21 cellular contexts compared by ENCODE assay signal in genomic region chr12:93308281-93308680, GRCh38.
A peak's percentile ranks its signal among the peaks of the same experiment; 100 is the strongest.
DNase-seq lines count a peak whose midpoint lies in the region; ATAC-seq, FAIRE-seq and TF ChIP-seq lines count a peak whose summit lies in the region.
"Had no signal": no experiment of that assay in that cellular context is flagged by ENCODE, and none has a peak within 500 bp of the region (broad histone marks: within the 10 kb centered on the region; RNA-seq: fewer than 3 reads in every experiment).

No MANE protein-coding gene starts in this region.

- CTCF ChIA-PET in A549 (lab: Yijun Ruan, JAX) = interaction anchor here (1.3 kb wide), 1 partner anchor 72 kb away, joined by 3 read pairs; no protein-coding TSS in a partner anchor
- CTCF ChIA-PET in HEK293 (lab: Yijun Ruan, JAX) = no interaction called here
- CTCF ChIA-PET in K562 (lab: Yijun Ruan, JAX; ENCODE audit: low intra/inter-chr PET ratio) = no interaction called here

- no TSS peak for BruUV-seq in K562 (replicated peaks; lab: Mats Ljungman, UMichigan)

- TF ChIP-seq RAD21 in A549 (conservative IDR thresholded peaks at IDR 0.05 in 1 of 2, IDR thresholded peaks at IDR 0.05 in 1 of 2) (no peak), K562 (CRISPR knock-in tag; conservative IDR thresholded peaks at IDR 0.05 in 1 of 2, IDR thresholded peaks at IDR 0.05 in 1 of 2) (no peak)

- H4K20me1 ChIP-seq in K562 (replicated peaks; ENCODE audit: control insufficient read depth, insufficient read depth, low read length) = no peaks in the 10 kb centered on the region
- H4K20me1 ChIP-seq: BLaER1 treated with 17β-estradiol and CSF1 and Interleukin-3, amounts not matched to agents 10 nM and 100 nM had no signal

- no peaks in the 10 kb centered on the region for H3K79me2 ChIP-seq in K562 (ENCODE audit: control insufficient read depth, insufficient read depth, low read length)

- 58% methylated on average over 4 of the region's 4 CpGs for WGBS in A549 (ENCODE audit: missing lambda C conversion rate)
- 76% methylated on average over 4 of the region's 4 CpGs for WGBS in K562 (ENCODE audit: insufficient coverage, low coverage, missing lambda C conversion rate)
- 80 to 88% methylated on average over 4 of the region's 4 CpGs for WGBS in esophagus squamous epithelium, 2 donors

- H3K9me3 ChIP-seq in A549 (no peaks in the 10 kb centered on the region), HEK293 (ENCODE audit: control insufficient read depth, insufficient read depth, low read depth, low read length) (no peaks in the 10 kb centered on the region), K562 (replicated peaks; ENCODE audit: control insufficient read depth, insufficient read depth, low read depth, low read length) (peaks cover 3% of the 10 kb centered on the region), esophagus squamous epithelium (peaks cover 0 to 3% (median 0%) of the 10 kb centered on the region in 3 donors)

- no peak overlapping the region for H2AFZ ChIP-seq in K562 (ENCODE audit: low read depth, low read length)

- no peak for TF ChIP-seq EP300 in A549 (IDR thresholded peaks at IDR 0.05)
- TF ChIP-seq EP300 in K562 (IDR thresholded peaks at IDR 0.05; ENCODE audit: low read length) = no peak

- FAIRE-seq in A549 (lab: Jason Lieb, UNC) (no peak), K562 (lab: Jason Lieb, UNC) (no peak), frontal cortex (lab: Jason Lieb, UNC) (no peak)
- FAIRE-seq: A204.1, D721Med, G401.6, GM12891, GM19239 had no signal

- POLR2A ChIA-PET in A549 (lab: Yijun Ruan, JAX) (no interaction called here), HEK293 (lab: Yijun Ruan, JAX) (no interaction called here), K562 (lab: Yijun Ruan, JAX) (interaction anchor here (0.6 kb wide), 2 partner anchors 8 to 96 kb away, joined by 3 to 4 read pairs; no protein-coding TSS in a partner anchor)

- in situ Hi-C loops in K562 (cut with MboI) = no loop called here

- H3K27me3 ChIP-seq in K562 (ENCODE audit: control insufficient read depth in 2 of 2, insufficient read depth in 2 of 2, low read length in 2 of 2) = no peaks in the 10 kb centered on the region
- H3K27me3 ChIP-seq in esophagus squamous epithelium = no peaks in the 10 kb centered on the region
- H3K27me3 ChIP-seq: BLaER1 treated with 17β-estradiol and CSF1 and Interleukin-3, amounts not matched to agents 10 nM and 100 nM had no signal

- H3K27ac ChIP-seq in A549 (no peak overlapping the region), HEK293 (ENCODE audit: extremely low read depth, low read depth, low read length) (no peak overlapping the region), K562 (ENCODE audit: extremely low read depth, low read depth, low read length) (no peak overlapping the region), esophagus squamous epithelium (no peak overlapping the region)
- H3K27ac ChIP-seq: BLaER1 treated with 17β-estradiol and CSF1 and Interleukin-3, amounts not matched to agents 10 nM and 100 nM; C4-2B had no signal

- TF ChIP-seq POLR2A in A549 (IDR thresholded peaks at IDR 0.05; ENCODE audit: low read length) (no peak), K562 (conservative IDR thresholded peaks at IDR 0.05) (no peak), esophagus squamous epithelium (IDR thresholded peaks at IDR 0.05) (no peak)

- no peak overlapping the region for H3K9ac ChIP-seq in K562 (ENCODE audit: insufficient read depth in 1 of 2, low read depth in 2 of 2, low read length in 2 of 2)
- H3K9ac ChIP-seq: BLaER1 treated with 17β-estradiol and CSF1 and Interleukin-3, amounts not matched to agents 10 nM and 100 nM had no signal

- intact Hi-C loops in K562 (cut with micrococcal nuclease) (no loop called here), esophagus squamous epithelium (cut with DNase I) (no loop called here)

- H3K4me3 ChIP-seq in A549 (no peak overlapping the region), HEK293 (ENCODE audit: low read depth, low read length) (no peak overlapping the region), K562 (no peak overlapping the region), esophagus squamous epithelium (no peak overlapping the region)
- H3K4me3 ChIP-seq: BLaER1 treated with 17β-estradiol and CSF1 and Interleukin-3, amounts not matched to agents 10 nM and 100 nM had no signal

- H3K4me1 ChIP-seq in A549 (no peaks in the 10 kb centered on the region), HEK293 (ENCODE audit: control insufficient read depth, insufficient read depth, low read length) (no peaks in the 10 kb centered on the region), K562 (replicated peaks in 1 of 2; ENCODE audit: control insufficient read depth in 2 of 2, insufficient read depth in 2 of 2, low read length in 2 of 2) (peaks cover 3 to 19% of the 10 kb centered on the region in 2 experiments; a peak in 2 of 5 replicates), esophagus squamous epithelium (no peaks in the 10 kb centered on the region)
- H3K4me1 ChIP-seq: BLaER1 treated with 17β-estradiol and CSF1 and Interleukin-3, amounts not matched to agents 10 nM and 100 nM had no signal

- ATAC-seq in A549 (no peak), K562 (no peak)
- ATAC-seq: CD8-positive, alpha-beta T cell had no signal

- H3K36me3 ChIP-seq in HEK293 (ENCODE audit: control insufficient read depth in 2 of 2, insufficient read depth in 1 of 2, low read length in 2 of 2) (no peaks in the 10 kb centered on the region), K562 (ENCODE audit: control insufficient read depth, insufficient read depth, low read length) (no peaks in the 10 kb centered on the region), esophagus squamous epithelium (no peaks in the 10 kb centered on the region)
- H3K36me3 ChIP-seq: BLaER1 treated with 17β-estradiol and CSF1 and Interleukin-3, amounts not matched to agents 10 nM and 100 nM had no signal

- H3K9me1 ChIP-seq in K562 (ENCODE audit: control insufficient read depth, insufficient read depth, low read length) = no peaks in the 10 kb centered on the region

- TF ChIP-seq CTCF in A549 (IDR thresholded peaks at IDR 0.05) (no peak), HEK293 (tag by site-specific recombination; IDR thresholded peaks at IDR 0.05) (no peak), K562 (IDR thresholded peaks at IDR 0.05 in 2 of 3, conservative IDR thresholded peaks at IDR 0.05 in 1 of 3; ENCODE audit: insufficient read depth in 2 of 3, low read depth in 1 of 3, low read length in 3 of 3) (no peak), esophagus squamous epithelium (IDR thresholded peaks at IDR 0.05) (no peak)

- no peak overlapping the region for H3K4me2 ChIP-seq in A549
- H3K4me2 ChIP-seq in K562 (ENCODE audit: insufficient read depth, low read length) = no peak overlapping the region
- H3K4me2 ChIP-seq: BLaER1 treated with 17β-estradiol and CSF1 and Interleukin-3, amounts not matched to agents 10 nM and 100 nM had no signal

- DNase-seq in A549 (ENCODE audit: low read depth in 1 of 2, low spot score in 1 of 2) (no peak), K562 (ENCODE audit: extremely low read depth in 1 of 4, low spot score in 3 of 4) (no peak), esophagus squamous epithelium (lab: John Stamatoyannopoulos, UW) (no peak), SHP77 treated with DMSO at 0.1 percent for 48 hours (lab: John Stamatoyannopoulos, UW) (no peak), frontal cortex (ENCODE audit: low spot score in 2 of 2) (no peak)
- DNase-seq: 8988T; AML-193; Caco-2; Calu3; CD4-positive, alpha-beta T cell; CD8-positive, alpha-beta T cell; DMS79 treated with DMSO at 0.1 percent for 48 hours; GF-D8 had no signal

TF ChIP-seq in A549, 52 proteins besides CTCF, POLR2A, EP300 and RAD21:
- peak; percentile 61 for TF ChIP-seq MAFK (IDR thresholded peaks at IDR 0.05; ENCODE audit: partially characterized antibody)
- TF ChIP-seq, protein P1, sequence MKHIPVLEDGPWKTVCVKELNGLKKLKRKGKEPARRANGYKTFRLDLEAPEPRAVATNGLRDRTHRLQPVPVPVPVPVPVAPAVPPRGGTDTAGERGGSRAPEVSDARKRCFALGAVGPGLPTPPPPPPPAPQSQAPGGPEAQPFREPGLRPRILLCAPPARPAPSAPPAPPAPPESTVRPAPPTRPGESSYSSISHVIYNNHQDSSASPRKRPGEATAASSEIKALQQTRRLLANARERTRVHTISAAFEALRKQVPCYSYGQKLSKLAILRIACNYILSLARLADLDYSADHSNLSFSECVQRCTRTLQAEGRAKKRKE (CRISPR knock-in tag; IDR thresholded peaks at IDR 0.05; ENCODE audit: low read depth) = no peak
- no peak for TF ChIP-seq POLR2AphosphoS2 (conservative IDR thresholded peaks at IDR 0.05; ENCODE audit: low read length)

TF ChIP-seq in K562, 482 proteins besides CTCF, POLR2A, EP300 and RAD21:
- no peak for TF ChIP-seq ARNT (IDR thresholded peaks at IDR 0.05)
- no peak for TF ChIP-seq ZNF354B (CRISPR knock-in tag; IDR thresholded peaks at IDR 0.05)
- TF ChIP-seq YY1 (IDR thresholded peaks at IDR 0.05; ENCODE audit: borderline replicate concordance in 1 of 3, control insufficient read depth in 1 of 3, extremely low read depth in 1 of 3, insufficient read depth in 3 of 3, insufficient read length in 1 of 3, insufficient replicate concordance in 2 of 3, low read depth in 1 of 3, low read length in 2 of 3) = no peak
- peak; percentile 84 for TF ChIP-seq ZNF316 (IDR thresholded peaks at IDR 0.05)
- TF ChIP-seq MAFG (tag; conservative IDR thresholded peaks at IDR 0.05) = 0 out of 2 replicates have a peak, but pooled peaks have one; percentile 14
- peak; percentile 56 for TF ChIP-seq C11orf30 (IDR thresholded peaks at IDR 0.05; ENCODE audit: low read depth)
- TF ChIP-seq U2AF1 (optimal IDR thresholded peaks at IDR 0.05; ENCODE audit: low read depth, low read length) = no peak
- TF ChIP-seq SAFB (IDR thresholded peaks at IDR 0.05; ENCODE audit: borderline replicate concordance, low read depth, low read length) = no peak
